In the genomic region with DNA sequence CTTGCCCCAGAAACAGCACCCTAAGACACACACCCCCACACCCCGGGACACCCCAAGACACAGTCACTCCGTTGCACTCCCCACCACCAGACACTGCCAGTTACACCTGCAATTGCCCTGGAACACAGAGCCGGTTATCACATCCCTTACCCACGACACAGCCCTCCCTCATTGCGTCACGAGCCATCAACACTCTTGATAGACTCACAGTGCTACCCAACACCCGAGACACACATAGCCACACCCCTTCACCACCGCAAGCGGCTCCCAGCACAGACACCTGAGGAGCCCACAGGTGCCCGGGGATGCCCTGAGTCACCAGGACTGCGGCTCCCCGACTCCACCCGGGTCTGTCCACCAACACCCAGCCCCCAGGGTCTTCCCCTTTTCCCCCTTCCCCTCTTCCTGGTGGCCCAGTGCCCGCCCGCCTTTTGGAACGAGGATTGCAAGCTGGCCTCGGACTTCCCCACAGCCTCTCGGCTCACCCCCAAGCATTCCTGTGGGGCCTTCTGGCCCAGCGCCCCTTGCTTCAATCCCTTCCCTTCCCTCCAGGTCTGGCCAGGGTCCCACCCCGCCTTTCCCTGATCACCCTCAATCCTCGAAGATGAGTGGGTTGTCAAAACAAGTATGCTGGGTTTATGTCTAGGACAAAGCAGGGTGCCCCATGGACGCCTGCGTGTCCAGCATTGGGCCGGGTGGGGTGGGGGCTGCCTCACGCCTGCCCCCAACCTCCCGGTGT, we compare ENCODE assay signal across 9 cellular contexts. TPM values are rescaled to one million over a fixed set of nuclear protein-coding genes. Genes with fewer than 3 reads are reported as not detected.
A peak's percentile ranks its signal among the peaks of the same experiment; 100 is the strongest.
DNase-seq lines count a peak whose midpoint lies in the region; ATAC-seq and TF ChIP-seq lines count a peak whose summit lies in the region.
"Had no signal": no experiment of that assay in that cellular context is flagged by ENCODE, and none has a peak within 500 bp of the region (broad histone marks: within the 10 kb centered on the region; RNA-seq: fewer than 3 reads in every experiment).

No MANE protein-coding gene starts in this region.

- peaks cover 9 to 12% of the 10 kb centered on the region in 2 experiments; a peak in 3 of 4 replicates for H3K36me3 ChIP-seq in HCT116 (ENCODE audit: control insufficient read depth in 1 of 2, insufficient read depth in 2 of 2, low read length in 2 of 2)

- ATAC-seq in HCT116 (peak; percentile 57), T-helper 17 cell (peak; percentile 63), GM21717 (IDR thresholded peaks at IDR 0.05; ENCODE audit: unreplicated experiment) (no peak)
- no peak for ATAC-seq in activated CD4-positive, CD25-positive, alpha-beta regulatory T cell treated with anti-CD3 and anti-CD28 coated beads, Interleukin-2, amount 50 U/mL, for 24 hours

- H3K9me2 ChIP-seq in HCT116 (ENCODE audit: insufficient read depth), result no peaks in the 10 kb centered on the region

- peak overlapping the region; percentile 51; the same call in 1 of the 2 replicates for H3K27ac ChIP-seq in HCT116 (ENCODE audit: low read depth, low read length)

- H3K4me3 Mint-ChIP-seq in T-helper 17 cell (no peak overlapping the region), glutamatergic neuron (ENCODE audit: unreplicated experiment) (peak overlapping the region; percentile 52)

- H3K9me3 Mint-ChIP-seq in glutamatergic neuron (ENCODE audit: unreplicated experiment), result peaks cover 9% of the 10 kb centered on the region

- peak overlapping the region in 1 of 2 experiments; percentile 3; a peak in 1 of 4 replicates for H3K4me3 ChIP-seq in HCT116 (replicated peaks in 1 of 2; ENCODE audit: low read depth in 1 of 2, low read length in 2 of 2)

- H3K4me1 Mint-ChIP-seq in T-helper 17 cell (peaks cover 33% of the 10 kb centered on the region), glutamatergic neuron (ENCODE audit: low read depth, unreplicated experiment) (peaks cover 11% of the 10 kb centered on the region)

- H3K9ac ChIP-seq in HCT116 (ENCODE audit: low read length), result no peak overlapping the region

- peak overlapping the region; percentile 72 for H3K4me2 ChIP-seq in HCT116 (ENCODE audit: low read length)

- RAD21 ChIA-PET in HCT116 (lab: Charles Lee; ENCODE audit: low non-redundant PET in 1 of 2, low total read pairs in 2 of 2, uncharacterized antibody in 2 of 2, unreplicated experiment in 2 of 2), result no interaction called here

- no peaks in the 10 kb centered on the region for H3K27me3 ChIP-seq in HCT116 (ENCODE audit: insufficient read depth, low read length)

- H3K27me3 Mint-ChIP-seq in T-helper 17 cell, result peaks cover 16% of the 10 kb centered on the region
- peaks cover 16% of the 10 kb centered on the region for H3K27me3 Mint-ChIP-seq in glutamatergic neuron (ENCODE audit: unreplicated experiment)

- H3K4me1 ChIP-seq in HCT116 (ENCODE audit: control insufficient read depth in 1 of 2, insufficient read depth in 2 of 2, low read length in 2 of 2), result peaks cover 22 to 49% of the 10 kb centered on the region in 2 experiments; a peak in 3 of 4 replicates

- H3K79me2 ChIP-seq in HCT116 (ENCODE audit: insufficient read depth, low read length), result peaks cover 2% of the 10 kb centered on the region; the same call in 1 of the 2 replicates

- no peak for TF ChIP-seq RAD21 in HCT116 (IDR thresholded peaks at IDR 0.05; ENCODE audit: low read depth)

- DNase-seq in AML-193 (lab: John Stamatoyannopoulos, UW), result peak; percentile 6 to 9
- peak; percentile 48 for DNase-seq in HCT116 (ENCODE audit: low read depth, low spot score)
- peak in 1 of 3 donors; percentile 31 for DNase-seq in T-helper 17 cell
- peak; percentile 23 for DNase-seq in glutamatergic neuron
- no peak for DNase-seq in pons (ENCODE audit: low spot score)
- DNase-seq in mesenteric fat pad (ENCODE audit: low spot score), result no peak

- POLR2A ChIA-PET in HCT116 (lab: Charles Lee), result no interaction called here

- TF ChIP-seq POLR2A in HCT116 (IDR thresholded peaks at IDR 0.05; ENCODE audit: borderline replicate concordance, extremely low read depth, insufficient read depth, insufficient read length), result no peak

- H3K9me3 ChIP-seq in HCT116 (ENCODE audit: control insufficient read depth in 1 of 2, insufficient read depth in 1 of 2, low read depth in 1 of 2, low read length in 2 of 2) (no peaks in the 10 kb centered on the region), T-helper 17 cell (ENCODE audit: control insufficient read depth, low read length, poor library complexity, severe bottlenecking) (no peaks in the 10 kb centered on the region)

- TF ChIP-seq CTCF in HCT116 (IDR thresholded peaks at IDR 0.05 in 2 of 3, conservative IDR thresholded peaks at IDR 0.05 in 1 of 3; ENCODE audit: borderline replicate concordance in 1 of 3, insufficient read depth in 1 of 3, low read depth in 2 of 3, low read length in 2 of 3) (no peak), glutamatergic neuron (IDR thresholded peaks at IDR 0.05; ENCODE audit: partially characterized antibody, unreplicated experiment) (no peak)

- CTCF ChIA-PET in HCT116 (lab: Charles Lee), result interaction anchor here (0.8 kb wide), 1 partner anchor 9 kb away, joined by 3 read pairs; no protein-coding TSS in a partner anchor

- H2AFZ ChIP-seq in HCT116 (ENCODE audit: low read depth, low read length, poor library complexity, severe bottlenecking), result no peak overlapping the region

- H3K36me3 Mint-ChIP-seq in T-helper 17 cell (ENCODE audit: low read depth) (peaks cover 5% of the 10 kb centered on the region), glutamatergic neuron (ENCODE audit: unreplicated experiment) (no peaks in the 10 kb centered on the region)
- H3K36me3 Mint-ChIP-seq: activated naive CD8-positive, alpha-beta T cell had no signal

- no peaks in the 10 kb centered on the region for H4K20me1 ChIP-seq in HCT116 (ENCODE audit: insufficient read depth)

- peak overlapping the region; percentile 43 for H3K27ac Mint-ChIP-seq in T-helper 17 cell
- no peak overlapping the region for H3K27ac Mint-ChIP-seq in glutamatergic neuron (ENCODE audit: unreplicated experiment)
- H3K27ac Mint-ChIP-seq: activated naive CD8-positive, alpha-beta T cell had no signal

- intact Hi-C loops in HCT116 (cut with micrococcal nuclease), result no loop called here

- no TSS peak for BruUV-seq in HCT116 (replicated peaks; lab: Mats Ljungman, UMichigan)

TF ChIP-seq in HCT116, 20 proteins besides CTCF, POLR2A, EP300 and RAD21:
- TF ChIP-seq SRF (IDR thresholded peaks at IDR 0.05; ENCODE audit: low read depth) (no peak), ZNF274 (IDR thresholded peaks at IDR 0.05; ENCODE audit: low read depth, low read length) (no peak), POLR2AphosphoS5 (IDR thresholded peaks at IDR 0.05; ENCODE audit: low read depth, low read length) (peak; percentile 59), EGR1 (IDR thresholded peaks at IDR 0.05; ENCODE audit: low read depth) (no peak)

RNA-seq across cellular contexts. Expression of a gene that starts 1.7 kb away (rescaled TPM):
- total RNA-seq in HCT116 (2021; ENCODE audit: unreplicated experiment) (1.1 TPM), T-helper 17 cell (not detected), glutamatergic neuron (ENCODE audit: unreplicated experiment) (2.0 TPM), mesenteric fat pad (0.55 TPM)
- 0.47 and 0.55 TPM in 2 replicates for polyA plus RNA-seq in HCT116 (2012)

RNA-seq across cellular contexts. Expression of a gene that starts 19.1 kb away (rescaled TPM):
- total RNA-seq in HCT116 (2021; ENCODE audit: unreplicated experiment), result 103 TPM
- 112 and 135 TPM in 2 replicates for polyA plus RNA-seq in HCT116 (2012)
- 10 to 100 TPM; 34.8 to 38.6 TPM for total RNA-seq in T-helper 17 cell
- total RNA-seq in glutamatergic neuron (ENCODE audit: unreplicated experiment), result 53.4 TPM
- total RNA-seq in mesenteric fat pad, result 75.7 TPM

RNA-seq across cellular contexts. Expression of a gene that starts 41.4 kb away (rescaled TPM):
- total RNA-seq in HCT116 (2021; ENCODE audit: unreplicated experiment) (175 TPM), T-helper 17 cell (100 to 1,000 TPM; 483 to 558 TPM), glutamatergic neuron (ENCODE audit: unreplicated experiment) (53.9 TPM), mesenteric fat pad (111 TPM)
- 129 and 139 TPM in 2 replicates for polyA plus RNA-seq in HCT116 (2012)

RNA-seq across cellular contexts. Expression of a gene that starts 43.7 kb away (rescaled TPM):
- 248 TPM for total RNA-seq in HCT116 (2021; ENCODE audit: unreplicated experiment)
- 238 and 241 TPM in 2 replicates for polyA plus RNA-seq in HCT116 (2012)
- 100 to 1,000 TPM; 163 to 202 TPM for total RNA-seq in T-helper 17 cell
- 117 TPM for total RNA-seq in glutamatergic neuron (ENCODE audit: unreplicated experiment)
- 142 TPM for total RNA-seq in mesenteric fat pad

RNA-seq across cellular contexts. Expression of a gene that starts 52.6 kb away (rescaled TPM):
- total RNA-seq in HCT116 (2021; ENCODE audit: unreplicated experiment) (232 TPM), T-helper 17 cell (100 to 1,000 TPM; 111 to 125 TPM), glutamatergic neuron (ENCODE audit: unreplicated experiment) (102 TPM), mesenteric fat pad (119 TPM)
- polyA plus RNA-seq in HCT116 (2012), result 305 and 352 TPM in 2 replicates

Comparison
In these comparisons a context has a peak if more than half of its experiments do, and no peak if none do; other contexts are left out.
1. DNase-seq: peak in AML-193 (2 of 2), HCT116 (single experiment) and glutamatergic neuron (single experiment); none in pons (single experiment) and mesenteric fat pad (single experiment).
2. ATAC-seq: peak in HCT116 (single experiment) and T-helper 17 cell (single experiment); none in activated CD4-positive, CD25-positive, alpha-beta regulatory T cell treated with anti-CD3 and anti-CD28 coated beads, Interleukin-2, amount 50 U/mL, for 24 hours (0 of 2) and GM21717 (single experiment).